Comparison of ENCODE assay signal across 22 cellular contexts in the genomic region with DNA sequence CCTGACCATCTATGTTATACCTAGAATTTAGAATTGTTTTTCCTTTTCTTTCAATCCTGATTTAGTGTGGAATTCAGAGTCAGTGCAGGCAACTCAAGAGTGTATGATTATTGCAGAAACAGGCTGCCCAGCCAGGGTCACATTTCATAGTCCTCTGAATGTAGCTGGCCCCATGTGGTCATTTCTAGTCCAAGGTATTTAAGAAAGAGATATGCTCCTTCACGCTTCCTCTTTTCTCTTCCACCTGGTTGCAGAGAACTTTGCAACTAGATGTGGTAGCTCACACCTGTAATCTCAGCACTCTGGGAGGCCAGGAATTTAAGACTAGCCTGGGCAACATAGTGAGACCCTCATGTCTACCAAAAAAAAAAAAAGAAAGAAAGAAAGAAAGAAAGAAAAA.
"Had no signal": no experiment of that assay in that cellular context is flagged by ENCODE, and none has a peak within 500 bp of the region (broad histone marks: within the 10 kb centered on the region; RNA-seq: fewer than 3 reads in every experiment).

No MANE protein-coding gene starts in this region.

- H3K27ac Mint-ChIP-seq: T-cell; T-helper 1 cell treated with Interleukin-12 subunit alpha and Interleukin-12 subunit beta and Interleukin-4 antibody, amounts not matched to agents 30 μg/mL and 1 μg/mL, for 36 hours had no signal

- H3K4me1 Mint-ChIP-seq: T-cell had no signal

- H3K9ac ChIP-seq: SK-N-SH had no signal

- ATAC-seq: T-cell had no signal

- FAIRE-seq: HTR-8/SVneo, RCC 7860 had no signal

- H3K9me3 ChIP-seq: SK-N-SH had no signal

- H3K4me3 ChIP-seq: MG63 had no signal

- H3K9me3 Mint-ChIP-seq: T-cell; T-helper 1 cell treated with Interleukin-12 subunit alpha and Interleukin-12 subunit beta and Interleukin-4 antibody, amounts not matched to agents 30 μg/mL and 1 μg/mL, for 36 hours had no signal

- DNase-seq: Karpas-422, KG1, MG63, NCI-H1092, NCI-H1105 treated with DMSO at 0.1 percent for 48 hours, NCI-H1417 treated with DMSO at 0.1 percent for 48 hours, NCI-H187, NCI-H2029 treated with DMSO at 0.1 percent for 48 hours, NCI-H2171 treated with DMSO at 0.1 percent for 48 hours, NCI-H345, NCI-H524, NCI-H526 treated with DMSO at 0.1 percent for 48 hours, NCI-H748 treated with DMSO at 0.1 percent for 48 hours, SHP77, SK-N-SH, SW 1271, T-cell had no signal

- H3K27ac ChIP-seq: HL-60, RWPE1 had no signal

- H3K4me3 Mint-ChIP-seq: T-cell; T-helper 1 cell treated with Interleukin-12 subunit alpha and Interleukin-12 subunit beta and Interleukin-4 antibody, amounts not matched to agents 30 μg/mL and 1 μg/mL, for 36 hours had no signal

- H3K36me3 Mint-ChIP-seq: T-cell had no signal

- H3K4me2 ChIP-seq: SK-N-SH had no signal

- H3K36me3 ChIP-seq: MG63 had no signal
